ENCODE assay signal across 1 cellular context in genomic region chr2:127093648-127094210, GRCh38.
TF ChIP-seq lines count a peak whose summit lies in the region.

No MANE protein-coding gene starts in this region.

TF ChIP-seq in GM23338, 12 proteins besides CTCF, POLR2A, EP300 and RAD21 (continued from another document):
- no peak for TF ChIP-seq EZH2 (IDR thresholded peaks at IDR 0.05; ENCODE audit: low read depth, unreplicated experiment)
- no peak for TF ChIP-seq JUNB (IDR thresholded peaks at IDR 0.05; ENCODE audit: unreplicated experiment)
- TF ChIP-seq ZNF331 (CRISPR knock-in tag; IDR thresholded peaks at IDR 0.05; ENCODE audit: low read depth): no peak
- TF ChIP-seq POLR2AphosphoS5 (IDR thresholded peaks at IDR 0.05; ENCODE audit: low read depth): no peak
TF ChIP-seq in GM23338: peak in this region for 0.
